ENCODE assay signal across 20 cellular contexts in genomic region chr2:216654528-216655052, GRCh38. TPM values are rescaled to one million over a fixed set of nuclear protein-coding genes. Genes with fewer than 3 reads are reported as not detected.
DNase-seq lines count a peak whose midpoint lies in the region; ATAC-seq, FAIRE-seq and TF ChIP-seq lines count a peak whose summit lies in the region.
"Had no signal": no experiment of that assay in that cellular context is flagged by ENCODE, and none has a peak within 500 bp of the region (broad histone marks: within the 10 kb centered on the region; RNA-seq: fewer than 3 reads in every experiment).

No MANE protein-coding gene starts in this region.

- H3K27ac Mint-ChIP-seq in H9, result peak overlapping the region in 2 of 3 experiments; percentile 25 to 28; a peak in 1 of 7 replicates
- H3K27ac Mint-ChIP-seq: CD4-positive, alpha-beta T cell had no signal

- H3K4me1 Mint-ChIP-seq in H9, result peaks cover 43 to 54% of the 10 kb centered on the region in 2 experiments

- H3K9me3 ChIP-seq in H9 (ENCODE audit: control insufficient read depth, low read depth, low read length) (no peaks in the 10 kb centered on the region), body of pancreas (no peaks in the 10 kb centered on the region), HepG2 (ENCODE audit: low read length) (no peaks in the 10 kb centered on the region), thoracic aorta (no peaks in the 10 kb centered on the region)
- H3K9me3 ChIP-seq: BE2C, HAP-1, SJSA1 had no signal

- H3K4ac ChIP-seq in H9 (ENCODE audit: low read depth, low read length), result no peak overlapping the region

- H2BK5ac ChIP-seq in H9 (ENCODE audit: insufficient read length, low read length), result no peak overlapping the region

- peaks cover 8% of the 10 kb centered on the region for H3K79me1 ChIP-seq in H9 (ENCODE audit: insufficient read depth, low read depth, low read length, poor library complexity, severe bottlenecking)

- no peak overlapping the region for H3T11ph ChIP-seq in H9 (ENCODE audit: low read length)

- no peak overlapping the region for H3K18ac ChIP-seq in H9 (ENCODE audit: insufficient read length, low read depth, low read length)

- H3K14ac ChIP-seq in H9 (ENCODE audit: insufficient read depth, low read length), result no peak overlapping the region

- no peak overlapping the region for H2BK12ac ChIP-seq in H9 (ENCODE audit: insufficient read length, low read depth, low read length)

- H4K20me1 ChIP-seq in H9 (ENCODE audit: control insufficient read depth, insufficient read depth, insufficient read length) (no peaks in the 10 kb centered on the region), HepG2 (ENCODE audit: insufficient read depth, low read length) (no peaks in the 10 kb centered on the region)

- no peak overlapping the region for H4K8ac ChIP-seq in H9 (replicated peaks; ENCODE audit: insufficient read length, low read depth, low read length)

- no peak overlapping the region for H3K23ac ChIP-seq in H9 (ENCODE audit: insufficient read length, low read depth, low read length)

- TF ChIP-seq POLR2A in body of pancreas (IDR thresholded peaks at IDR 0.05) (no peak), HepG2 (IDR thresholded peaks at IDR 0.05; ENCODE audit: insufficient read depth in 1 of 2, low read depth in 2 of 2, low read length in 2 of 2) (no peak)

- H3K9ac ChIP-seq in H9 (ENCODE audit: extremely low read depth, insufficient read length, low read length) (no peak overlapping the region), HepG2 (ENCODE audit: insufficient read depth, low read depth, low read length) (no peak overlapping the region)

- H3K4me1 ChIP-seq in H9 (ENCODE audit: insufficient read depth, low read length), result peaks cover 5% of the 10 kb centered on the region; the same call in 1 of the 2 replicates
- peaks cover 73% of the 10 kb centered on the region for H3K4me1 ChIP-seq in body of pancreas
- peaks cover 78% of the 10 kb centered on the region for H3K4me1 ChIP-seq in HepG2 (ENCODE audit: insufficient read depth, low read length)
- peaks cover 45 to 88% of the 10 kb centered on the region in 2 donors for H3K4me1 ChIP-seq in thoracic aorta (ENCODE audit: control insufficient read depth in 1 of 2, low read depth in 2 of 2)
- H3K4me1 ChIP-seq: HAP-1 had no signal

- no peak for FAIRE-seq in HepG2 (lab: Jason Lieb, UNC)
- FAIRE-seq: K562 had no signal

- H2AFZ ChIP-seq in H9 (ENCODE audit: low read length) (no peak overlapping the region), HepG2 (ENCODE audit: low read length) (no peak overlapping the region)

- DNase-seq in H9 (no peak), body of pancreas (no peak), HepG2 (ENCODE audit: low spot score) (no peak), thoracic aorta (ENCODE audit: low spot score) (no peak), AG20443 (ENCODE audit: low spot score) (no peak), G401 (ENCODE audit: low spot score) (no peak), posterior vena cava (ENCODE audit: low spot score) (no peak)
- DNase-seq: BE2C; Calu3; CD4-positive, alpha-beta T cell; NCI-H1417 treated with DMSO at 0.1 percent for 48 hours; NCI-H2029 treated with DMSO at 0.1 percent for 48 hours; NCI-H2171 treated with DMSO at 0.1 percent for 48 hours; NCI-H446 treated with DMSO at 0.1 percent for 48 hours; NCI-H82; PC-3 had no signal

- H3K4me3 ChIP-seq in body of pancreas (no peak overlapping the region), HepG2 (replicated peaks in 1 of 3; ENCODE audit: insufficient read depth in 1 of 3, low read depth in 2 of 3, low read length in 3 of 3) (no peak overlapping the region), thoracic aorta (no peak overlapping the region)
- H3K4me3 ChIP-seq: HAP-1, K562, SJSA1 had no signal

- TF ChIP-seq EP300 in HepG2 (IDR thresholded peaks at IDR 0.05; ENCODE audit: low read depth in 2 of 2, low read length in 2 of 2) (no peak), HepG2 (CRISPR knock-in tag; IDR thresholded peaks at IDR 0.05; ENCODE audit: borderline replicate concordance) (no peak)

- no peaks in the 10 kb centered on the region for H3K9me3 Mint-ChIP-seq in H9
- H3K9me3 Mint-ChIP-seq: CD4-positive, alpha-beta T cell had no signal

- peaks cover 22% of the 10 kb centered on the region; the same call in 1 of the 2 replicates for H3K79me2 ChIP-seq in H9 (ENCODE audit: insufficient read depth, low read length)
- H3K79me2 ChIP-seq in HepG2 (ENCODE audit: insufficient read depth, low read length), result no peaks in the 10 kb centered on the region

- no peak overlapping the region for H3K56ac ChIP-seq in H9 (ENCODE audit: insufficient read length, low read depth, low read length)

- TF ChIP-seq RAD21 in HepG2 (CRISPR knock-in tag; IDR thresholded peaks at IDR 0.05), result no peak

- POLR2A ChIA-PET in HepG2 (lab: Yijun Ruan, JAX), result interaction anchor here (1.1 kb wide), 1 partner anchor 156 kb away, joined by 6 read pairs; the partner anchor contains the start of gene RPL37A

- no TSS peak for BruUV-seq in HepG2 (replicated peaks; lab: Mats Ljungman, UMichigan)

- no peaks in the 10 kb centered on the region for H3K23me2 ChIP-seq in H9 (ENCODE audit: insufficient read length, low read depth, low read length, poor library complexity, severe bottlenecking)

- no peak overlapping the region for H4K91ac ChIP-seq in H9 (ENCODE audit: insufficient read length, low read depth, low read length)

- H2BK120ac ChIP-seq in H9 (ENCODE audit: low read depth, low read length, poor library complexity, severe bottlenecking), result no peak overlapping the region

- whole genome bisulfite sequencing in H9 (ENCODE audit: extremely low coverage, insufficient read length, low lambda C conversion rate), result no CpG with 5 or more reads among the region's 2 CpGs
- 24 to 36% methylated on average over 2 of the region's 2 CpGs for WGBS in body of pancreas, 2 donors
- 35% methylated on average over 2 of the region's 2 CpGs for WGBS in HepG2 (ENCODE audit: low lambda C conversion rate)

- CTCF ChIA-PET in HepG2 (lab: Yijun Ruan, JAX; ENCODE audit: low intra/inter-chr PET ratio, low total read pairs), result interaction anchor here (0.9 kb wide), 1 partner anchor 12 kb away, joined by 3 read pairs; no protein-coding TSS in a partner anchor

- H3K4me2 ChIP-seq in H9 (ENCODE audit: insufficient read depth, insufficient read length, low read length) (no peak overlapping the region), HepG2 (ENCODE audit: low read depth, low read length) (no peak overlapping the region)

- intact Hi-C loops in body of pancreas (cut with DNase I), result no loop called here
- intact Hi-C loops in HepG2 (cut with micrococcal nuclease; ENCODE audit: unreplicated experiment), result loop anchor here (5.0 kb wide), 1 partner anchor 82 kb away; no protein-coding TSS in a partner anchor
- intact Hi-C loops in posterior vena cava (cut with DNase I), result no loop called here

- H3K27me3 Mint-ChIP-seq in H9 (ENCODE audit: low read depth), result no peaks in the 10 kb centered on the region

- H3K36me3 ChIP-seq in body of pancreas (replicated peaks in 1 of 2; ENCODE audit: insufficient read depth in 1 of 2, low read depth in 2 of 2), result no peaks in the 10 kb centered on the region
- no peaks in the 10 kb centered on the region for H3K36me3 ChIP-seq in HepG2 (replicated peaks in 1 of 2; ENCODE audit: control insufficient read depth in 1 of 2, insufficient read depth in 2 of 2, low read length in 2 of 2)
- H3K36me3 ChIP-seq in thoracic aorta, result no peaks in the 10 kb centered on the region
- H3K36me3 ChIP-seq: SJSA1 had no signal

- no peak overlapping the region for H3K4me3 Mint-ChIP-seq in H9
- H3K4me3 Mint-ChIP-seq: CD4-positive, alpha-beta T cell had no signal

- no peak overlapping the region for H2BK15ac ChIP-seq in H9 (ENCODE audit: low read depth, low read length)

- in situ Hi-C loops in HepG2 (cut with HindIII; ENCODE audit: extremely low pct_ligation_motif_present, low pct_unique_long_range_greater_than_20kb) (no loop called here), G401 (cut with HindIII; ENCODE audit: low sequenced_read_pairs) (no loop called here)

- no peak for TF ChIP-seq CTCF in H9 (conservative IDR thresholded peaks at IDR 0.05)
- TF ChIP-seq CTCF in body of pancreas (IDR thresholded peaks at IDR 0.05), result no peak
- no peak for TF ChIP-seq CTCF in HepG2 (CRISPR knock-in tag; IDR thresholded peaks at IDR 0.05)
- no peak for TF ChIP-seq CTCF in thoracic aorta (IDR thresholded peaks at IDR 0.05)

- ATAC-seq in body of pancreas, result no peak
- no peak for ATAC-seq in HepG2
- no peak for ATAC-seq in thoracic aorta (ENCODE audit: insufficient number of reproducible peaks, low FRiP score, low read depth)
- ATAC-seq: K562, PC-3 had no signal

- H2AK5ac ChIP-seq in H9 (ENCODE audit: insufficient read length, low read length), result no peak overlapping the region

- no peaks in the 10 kb centered on the region for H3K27me3 ChIP-seq in H9 (ENCODE audit: insufficient read depth, low read length)
- no peaks in the 10 kb centered on the region for H3K27me3 ChIP-seq in body of pancreas
- H3K27me3 ChIP-seq in HepG2 (ENCODE audit: control insufficient read depth in 1 of 2, insufficient read depth in 2 of 2, low read length in 2 of 2), result peaks cover 0 to 19% of the 10 kb centered on the region in 2 experiments; a peak in 3 of 5 replicates
- no peaks in the 10 kb centered on the region for H3K27me3 ChIP-seq in thoracic aorta (replicated peaks; ENCODE audit: insufficient read depth)
- H3K27me3 ChIP-seq: BE2C, SJSA1 had no signal

- H3K27ac ChIP-seq in H9 (ENCODE audit: insufficient read length, low read depth, low read length) (no peak overlapping the region), body of pancreas (peak overlapping the region in 3 of 4 donors; percentile 59 to 92 (median 90)), HepG2 (ENCODE audit: extremely low read length, insufficient read depth, low read length) (no peak overlapping the region), thoracic aorta (peak overlapping the region; percentile 66 to 69)
- H3K27ac ChIP-seq: HL-60, SJSA1 had no signal

- no peak overlapping the region for H2BK20ac ChIP-seq in H9 (ENCODE audit: low read depth, low read length, poor library complexity, severe bottlenecking)

- no peak overlapping the region for H4K5ac ChIP-seq in H9 (ENCODE audit: insufficient read length, low read depth, low read length)

- peaks cover 15 to 63% (median 37%) of the 10 kb centered on the region in 3 experiments; a peak in 6 of 7 replicates for H3K36me3 Mint-ChIP-seq in H9 (ENCODE audit: insufficient read depth in 1 of 3, low read depth in 3 of 3)

RNA-seq across cellular contexts. Expression of gene IGFBP2, which starts 21.4 kb away (rescaled TPM):
- total RNA-seq in H9 (2021), result 363 and 366 TPM in 2 replicates
- total RNA-seq in body of pancreas, result 100 to 1,000 TPM; 129 to 170 TPM
- 0.45 and 2.0 TPM in 2 replicates for total RNA-seq in HepG2 (2016; rRNA removed; fragmentation: Illumina TruSeq; extraction: Trizol)
- total RNA-seq in HepG2 (2016; cell fraction: cytosol; rRNA removed; fragmentation: Illumina TruSeq; extraction: Trizol; ENCODE audit: low read depth), result 0.79 and 0.81 TPM in 2 replicates
- total RNA-seq in HepG2 (2016; cell fraction: insoluble cytoplasmic fraction; rRNA removed; fragmentation: Illumina TruSeq; extraction: Trizol), result 0.83 and 1.8 TPM in 2 replicates
- 0.68 and 1.4 TPM in 2 replicates for total RNA-seq in HepG2 (2016; cell fraction: membrane; rRNA removed; fragmentation: Illumina TruSeq; extraction: Trizol)
- total RNA-seq in HepG2 (2016; cell fraction: nucleus; rRNA removed; fragmentation: Illumina TruSeq; extraction: Trizol), result 1.2 and 2.0 TPM in 2 replicates
- 5.8 and 11.4 TPM in 2 replicates for polyA plus RNA-seq in HepG2 (2011; rRNA removed)
- polyA plus RNA-seq in HepG2 (2011; cell fraction: cytosol; rRNA removed), result 8.5 and 9.3 TPM in 2 replicates
- 3.3 and 6.4 TPM in 2 replicates for polyA plus RNA-seq in HepG2 (2011; cell fraction: nucleus; rRNA removed)
- 18.9 and 24.8 TPM in 2 replicates for polyA plus RNA-seq in HepG2 (2012)
- 0.59 and 1.1 TPM in 2 replicates for polyA plus RNA-seq in HepG2 (2016; cell fraction: cytosol; fragmentation: Illumina TruSeq; extraction: Trizol; ENCODE audit: low read depth)
- 0.91 and 1.3 TPM in 2 replicates for polyA plus RNA-seq in HepG2 (2016; cell fraction: insoluble cytoplasmic fraction; fragmentation: Illumina TruSeq; extraction: Trizol; ENCODE audit: low read depth)
- polyA plus RNA-seq in HepG2 (2016; cell fraction: membrane; fragmentation: Illumina TruSeq; extraction: Trizol; ENCODE audit: low read depth), result 1.1 and 1.2 TPM in 2 replicates
- 3.8 and 3.9 TPM in 2 replicates for polyA plus RNA-seq in HepG2 (2016; cell fraction: nucleus; fragmentation: Illumina TruSeq; extraction: Trizol; ENCODE audit: insufficient read depth, low read depth)
- 0.19 and 1.9 TPM in 2 replicates for polyA minus RNA-seq in HepG2 (2011; rRNA and poly(A)+ RNA removed; ENCODE audit: low replicate concordance)
- 1.7 and 3.2 TPM in 2 replicates for polyA minus RNA-seq in HepG2 (2011; cell fraction: cytosol; rRNA and poly(A)+ RNA removed)
- 0.52 and 0.99 TPM in 2 replicates for polyA minus RNA-seq in HepG2 (2011; cell fraction: nucleus; rRNA and poly(A)+ RNA removed)
- total RNA-seq in thoracic aorta, result 1,000 to 10,000 TPM in 1 of 2 donors, 100 to 1,000 TPM in 1; 608 to 2,156 TPM
- 134 and 159 TPM in 2 replicates for total RNA-seq in G401 (2014; rRNA removed; shearing (Covaris generic))
- 10 to 100 TPM; 37.9 to 54.8 TPM for total RNA-seq in posterior vena cava
- total RNA-seq: CD4-positive, alpha-beta T cell had no signal
- polyA plus RNA-seq: K562 had no signal

RNA-seq across cellular contexts. Expression of gene IGFBP5, which starts 40.8 kb away (rescaled TPM):
- total RNA-seq in H9 (2021) (0.61 and 0.90 TPM in 2 replicates), body of pancreas (100 to 1,000 TPM in 1 of 2 donors, 10 to 100 TPM in 1; 35.8 to 415 TPM), HepG2 (2016; rRNA removed; fragmentation: Illumina TruSeq; extraction: Trizol) (not detected in 2 replicates), thoracic aorta (1,000 to 10,000 TPM in 1 of 2 donors, 100 to 1,000 TPM in 1; 482 to 2,105 TPM), posterior vena cava (1,000 to 10,000 TPM in 1 of 2 donors, 100 to 1,000 TPM in 1; 466 to 1,458 TPM)
- not detected in 2 replicates for total RNA-seq in HepG2 (2016; cell fraction: cytosol; rRNA removed; fragmentation: Illumina TruSeq; extraction: Trizol; ENCODE audit: low read depth)
- 0.02 TPM in 1 of 2 replicates, not detected in the other for total RNA-seq in HepG2 (2016; cell fraction: insoluble cytoplasmic fraction; rRNA removed; fragmentation: Illumina TruSeq; extraction: Trizol)
- not detected in 2 replicates for total RNA-seq in HepG2 (2016; cell fraction: membrane; rRNA removed; fragmentation: Illumina TruSeq; extraction: Trizol)
- not detected in 2 replicates for total RNA-seq in HepG2 (2016; cell fraction: nucleus; rRNA removed; fragmentation: Illumina TruSeq; extraction: Trizol)
- polyA plus RNA-seq in HepG2 (2011; rRNA removed), result 0.07 and 0.15 TPM in 2 replicates
- 0.05 TPM in 2 replicates for polyA plus RNA-seq in HepG2 (2011; cell fraction: cytosol; rRNA removed)
- 0.03 and 0.14 TPM in 2 replicates for polyA plus RNA-seq in HepG2 (2011; cell fraction: nucleus; rRNA removed)
- polyA plus RNA-seq in HepG2 (2012), result 0.11 TPM in 1 of 2 replicates, not detected in the other
- not detected in 2 replicates for polyA plus RNA-seq in HepG2 (2016; cell fraction: cytosol; fragmentation: Illumina TruSeq; extraction: Trizol; ENCODE audit: low read depth)
- not detected in 2 replicates for polyA plus RNA-seq in HepG2 (2016; cell fraction: insoluble cytoplasmic fraction; fragmentation: Illumina TruSeq; extraction: Trizol; ENCODE audit: low read depth)
- not detected in 2 replicates for polyA plus RNA-seq in HepG2 (2016; cell fraction: membrane; fragmentation: Illumina TruSeq; extraction: Trizol; ENCODE audit: low read depth)
- polyA plus RNA-seq in HepG2 (2016; cell fraction: nucleus; fragmentation: Illumina TruSeq; extraction: Trizol; ENCODE audit: insufficient read depth, low read depth), result not detected in 2 replicates
- 0.02 TPM in 1 of 2 replicates, not detected in the other for polyA minus RNA-seq in HepG2 (2011; rRNA and poly(A)+ RNA removed; ENCODE audit: low replicate concordance)
- polyA minus RNA-seq in HepG2 (2011; cell fraction: cytosol; rRNA and poly(A)+ RNA removed), result not detected in 2 replicates
- polyA minus RNA-seq in HepG2 (2011; cell fraction: nucleus; rRNA and poly(A)+ RNA removed), result under 0.01 TPM in 1 of 2 replicates, not detected in the other
- 0.24 TPM in 1 of 2 replicates, not detected in the other for total RNA-seq in G401 (2014; rRNA removed; shearing (Covaris generic))
- total RNA-seq: CD4-positive, alpha-beta T cell had no signal

Comparison
In these comparisons a context has a peak if more than half of its experiments do, and no peak if none do; other contexts are left out.
1. H3K27ac ChIP-seq: peak in body of pancreas (3 of 4) and thoracic aorta (2 of 2); none in H9 (single experiment) and HepG2 (single experiment).
2. RNA of gene IGFBP2, which starts 21.4 kb away (total RNA-seq): 608 to 2,156 TPM in thoracic aorta, 363 to 366 TPM in H9, 129 to 170 TPM in body of pancreas, 134 to 159 TPM in G401 and 37.9 to 54.8 TPM in posterior vena cava; 0.45 to 2.0 TPM in HepG2; every median in the first group is over 10 times any median in the second.
3. RNA of gene IGFBP5, which starts 40.8 kb away (total RNA-seq): 482 to 2,105 TPM in thoracic aorta, 466 to 1,458 TPM in posterior vena cava and 35.8 to 415 TPM in body of pancreas; 0.61 to 0.90 TPM in H9, 0.24 TPM in G401 and 0.02 TPM in HepG2; every median in the first group is over 10 times any median in the second.